ENCODE assay signal across 8 cellular contexts in the genomic region with DNA sequence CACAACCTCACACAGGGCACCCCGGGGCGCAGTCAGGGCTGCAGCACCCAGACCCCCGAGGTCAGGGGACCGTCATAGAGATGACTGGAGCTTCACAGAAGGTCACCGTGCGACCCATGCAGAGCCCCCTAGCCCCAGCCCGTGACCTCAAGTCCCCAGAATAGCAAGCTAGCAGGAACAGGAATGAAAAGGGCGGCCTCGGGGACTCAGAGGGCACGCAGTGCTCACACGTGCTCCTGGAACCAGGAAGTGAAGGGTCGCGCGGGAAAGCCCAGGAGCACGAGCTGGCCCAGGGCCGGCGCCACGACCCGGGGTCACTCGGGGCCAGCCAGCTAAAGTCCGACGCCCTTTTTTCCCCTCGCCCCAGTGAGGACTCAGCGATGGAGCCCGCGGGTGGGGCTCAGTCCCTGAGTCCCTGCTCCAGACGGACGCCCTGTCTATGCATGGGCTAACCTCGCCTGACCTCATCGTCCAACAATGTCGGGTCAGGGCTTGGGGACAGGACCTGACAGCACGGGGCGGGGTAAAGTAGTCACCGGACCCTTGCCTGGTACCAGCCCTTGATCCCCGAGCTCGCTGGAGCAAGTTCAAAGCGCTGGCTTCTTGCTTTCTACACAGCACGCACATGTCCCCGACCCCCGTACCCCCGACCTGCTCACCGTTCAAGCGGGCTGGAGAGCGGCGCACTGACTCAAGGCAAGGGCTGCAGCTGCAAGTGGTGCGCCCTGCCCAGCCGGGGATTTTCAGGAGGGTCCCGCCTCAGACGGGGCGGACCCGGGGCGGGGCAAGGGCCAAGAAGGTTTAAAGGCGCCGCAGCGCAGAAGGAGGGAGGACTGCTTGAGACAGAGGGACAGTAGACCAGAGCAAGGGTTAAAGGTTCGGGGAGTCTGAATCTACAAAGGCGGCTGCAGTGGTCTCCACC. TPM values are rescaled to one million over a fixed set of nuclear protein-coding genes. Genes with fewer than 3 reads are reported as not detected.
DNase-seq lines count a peak whose midpoint lies in the region; ATAC-seq and FAIRE-seq lines count a peak whose summit lies in the region.

A gene (minus strand): TSS at position 717 of the 922 bp plus-strand sequence. CDS start 4,998 bp downstream, outside the sequence.

- in situ Hi-C loops in G401 (cut with HindIII; ENCODE audit: low sequenced_read_pairs) = no loop called here

- intact Hi-C loops in T-helper 1 cell treated with Interleukin-12 subunit alpha and Interleukin-12 subunit beta and Interleukin-4 antibody, amounts not matched to agents 30 ng/mL and 1 ng/mL, for 36 hours (cut with micrococcal nuclease) = loop anchor here (1.0 to 10.0 kb wide), 12 partner anchors 11 to 1190 kb away; a partner anchor contains a TSS
- intact Hi-C loops in left cardiac atrium (cut with DNase I) = no loop called here

- FAIRE-seq in urothelium cell line (lab: Jason Lieb, UNC) = no peak

- DNase-seq in G401 (ENCODE audit: low spot score) (peak; percentile 34), GOT3 (lab: John Stamatoyannopoulos, UW) (peak; percentile 79), LHCN-M2 (ENCODE audit: low read depth) (peak; percentile 89), amniotic epithelial cell (ENCODE audit: low read depth) (peak; percentile 91), left cardiac atrium (peak; percentile 95), pulmonary artery endothelial cell (ENCODE audit: low read depth, low spot score) (peak; percentile 72), urothelium cell line (ENCODE audit: low spot score) (peak; percentile 95)

- ATAC-seq in left cardiac atrium = peak; percentile 77 to 84

RNA-seq across cellular contexts. Expression of the gene that starts here (rescaled TPM):
- 27.1 and 49.8 TPM in 2 replicates for total RNA-seq in G401 (2014; rRNA removed; shearing (Covaris generic))
- total RNA-seq in LHCN-M2 (2014; rRNA removed) (294 and 366 TPM in 2 replicates), left cardiac atrium (100 to 1,000 TPM; 201 to 276 TPM), pulmonary artery endothelial cell (487 and 627 TPM in 2 replicates)
- 732 TPM for polyA plus RNA-seq in LHCN-M2 (2012)
- 411 and 422 TPM in 2 replicates for total RNA-seq in T-helper 1 cell treated with Interleukin-12 subunit alpha and Interleukin-12 subunit beta and Interleukin-4 antibody, amounts not matched to agents 30 ng/mL and 1 ng/mL, for 36 hours

Comparison
In these comparisons a context has a peak if more than half of its experiments do, and no peak if none do; other contexts are left out.
1. Peak in every context shown above with its lines: DNase-seq and ATAC-seq.
2. DNase-seq: peak in every context shown above with its lines; median percentile 95 in left cardiac atrium; 95 in urothelium cell line; 91 in amniotic epithelial cell; 89 in LHCN-M2; 79 in GOT3; 72 in pulmonary artery endothelial cell; 34 in G401.